In the genomic region with DNA sequence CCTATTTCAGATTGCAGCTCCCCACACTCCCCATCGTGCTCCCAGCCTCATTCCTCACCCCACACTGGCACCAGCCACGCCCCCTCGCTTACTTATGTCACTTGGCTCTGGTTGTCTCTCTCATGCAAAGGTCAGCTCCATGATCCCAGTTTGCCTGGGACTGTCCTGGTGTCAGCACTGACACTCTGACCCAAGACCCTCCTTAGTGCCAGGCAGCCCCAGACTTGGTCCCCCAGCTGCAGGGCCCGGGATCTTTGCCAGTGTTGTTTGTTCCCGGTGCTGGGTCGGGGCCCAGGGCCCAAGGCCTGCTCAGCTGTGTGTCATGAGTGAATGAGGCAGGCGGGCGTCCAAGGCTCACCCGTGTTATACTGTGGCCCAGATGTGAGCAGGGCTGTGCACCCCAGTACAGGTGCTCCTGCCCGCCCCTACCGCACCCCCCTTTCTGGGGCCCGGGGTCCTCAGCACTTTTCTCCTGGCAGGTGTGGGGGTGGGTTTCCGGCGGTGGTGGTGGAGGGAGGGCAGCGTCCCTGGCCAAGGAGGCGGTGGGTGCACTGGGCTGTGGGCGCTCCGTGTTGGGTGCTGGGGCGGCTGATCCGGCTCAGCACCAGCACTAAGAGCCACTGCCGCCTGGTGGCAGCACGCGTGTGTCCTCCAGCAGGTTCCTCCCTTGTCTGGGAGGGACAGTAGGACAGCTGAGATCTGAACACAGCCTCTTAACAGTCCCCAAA, we compare ENCODE assay signal across 8 cellular contexts. TPM values are rescaled to one million over a fixed set of nuclear protein-coding genes. Genes with fewer than 3 reads are reported as not detected.
A peak's percentile ranks its signal among the peaks of the same experiment; 100 is the strongest.
DNase-seq lines count a peak whose midpoint lies in the region; ATAC-seq and TF ChIP-seq lines count a peak whose summit lies in the region.

No MANE protein-coding gene starts in this region.

- no peaks in the 10 kb centered on the region for H3K27me3 ChIP-seq in parathyroid adenoma (ENCODE audit: control insufficient read depth, insufficient read depth, low read length)
- no peaks in the 10 kb centered on the region for H3K27me3 ChIP-seq in uterus

- TF ChIP-seq CTCF in parathyroid adenoma (IDR thresholded peaks at IDR 0.05): peak; percentile 60
- TF ChIP-seq CTCF in uterus (IDR thresholded peaks at IDR 0.05): peak; percentile 34 to 68 (median 54)

- H3K4me2 ChIP-seq in parathyroid adenoma (ENCODE audit: low read length): no peak overlapping the region

- no peak for ATAC-seq in HG02571 (IDR thresholded peaks at IDR 0.05; ENCODE audit: unreplicated experiment)

- no peaks in the 10 kb centered on the region for H3K4me1 ChIP-seq in parathyroid adenoma
- no peaks in the 10 kb centered on the region for H3K4me1 ChIP-seq in uterus

- DNase-seq in NCI-H146 (lab: John Stamatoyannopoulos, UW) (peak; percentile 54), NCI-H146 treated with DMSO at 0.1 percent for 48 hours (lab: John Stamatoyannopoulos, UW; ENCODE audit: unreplicated experiment) (no peak), globus pallidus (ENCODE audit: low spot score) (peak; percentile 93), uterus (peak in 1 of 2 donors; percentile 31)
- peak; percentile 89 for DNase-seq in activated effector memory CD4-positive, alpha-beta T cell treated with anti-CD3 and anti-CD28 coated beads, Interleukin-2, amount 50 U/mL, for 16 hours

- H3K36me3 ChIP-seq in parathyroid adenoma (ENCODE audit: control insufficient read depth, insufficient read depth, low read length) (no peaks in the 10 kb centered on the region), uterus (no peaks in the 10 kb centered on the region)

- H3K9me3 ChIP-seq in parathyroid adenoma (ENCODE audit: control insufficient read depth, low read length) (no peaks in the 10 kb centered on the region), uterus (peaks cover 0 to 9% of the 10 kb centered on the region in 2 donors)

- intact Hi-C loops in uterus (cut with DNase I; ENCODE audit: low total_unique reads): no loop called here

- H3K79me2 ChIP-seq in parathyroid adenoma: no peaks in the 10 kb centered on the region

- H2AFZ ChIP-seq in parathyroid adenoma: no peak overlapping the region

- H3K4me3 ChIP-seq in parathyroid adenoma (ENCODE audit: low read depth, low read length): no peak overlapping the region
- no peak overlapping the region for H3K4me3 ChIP-seq in uterus

- TF ChIP-seq POLR2A in uterus (IDR thresholded peaks at IDR 0.05): no peak

- no peak overlapping the region for H3K27ac ChIP-seq in parathyroid adenoma
- no peak overlapping the region for H3K27ac ChIP-seq in uterus

- no peak overlapping the region for H3K9ac ChIP-seq in parathyroid adenoma

TF ChIP-seq in PFSK-1, 5 proteins besides CTCF, POLR2A, EP300 and RAD21:
- peak; percentile 17 for TF ChIP-seq FOXP2 (optimal IDR thresholded peaks at IDR 0.05; ENCODE audit: borderline replicate concordance, extremely low read depth, extremely low read length, insufficient read depth)
- TF ChIP-seq, protein P1, sequence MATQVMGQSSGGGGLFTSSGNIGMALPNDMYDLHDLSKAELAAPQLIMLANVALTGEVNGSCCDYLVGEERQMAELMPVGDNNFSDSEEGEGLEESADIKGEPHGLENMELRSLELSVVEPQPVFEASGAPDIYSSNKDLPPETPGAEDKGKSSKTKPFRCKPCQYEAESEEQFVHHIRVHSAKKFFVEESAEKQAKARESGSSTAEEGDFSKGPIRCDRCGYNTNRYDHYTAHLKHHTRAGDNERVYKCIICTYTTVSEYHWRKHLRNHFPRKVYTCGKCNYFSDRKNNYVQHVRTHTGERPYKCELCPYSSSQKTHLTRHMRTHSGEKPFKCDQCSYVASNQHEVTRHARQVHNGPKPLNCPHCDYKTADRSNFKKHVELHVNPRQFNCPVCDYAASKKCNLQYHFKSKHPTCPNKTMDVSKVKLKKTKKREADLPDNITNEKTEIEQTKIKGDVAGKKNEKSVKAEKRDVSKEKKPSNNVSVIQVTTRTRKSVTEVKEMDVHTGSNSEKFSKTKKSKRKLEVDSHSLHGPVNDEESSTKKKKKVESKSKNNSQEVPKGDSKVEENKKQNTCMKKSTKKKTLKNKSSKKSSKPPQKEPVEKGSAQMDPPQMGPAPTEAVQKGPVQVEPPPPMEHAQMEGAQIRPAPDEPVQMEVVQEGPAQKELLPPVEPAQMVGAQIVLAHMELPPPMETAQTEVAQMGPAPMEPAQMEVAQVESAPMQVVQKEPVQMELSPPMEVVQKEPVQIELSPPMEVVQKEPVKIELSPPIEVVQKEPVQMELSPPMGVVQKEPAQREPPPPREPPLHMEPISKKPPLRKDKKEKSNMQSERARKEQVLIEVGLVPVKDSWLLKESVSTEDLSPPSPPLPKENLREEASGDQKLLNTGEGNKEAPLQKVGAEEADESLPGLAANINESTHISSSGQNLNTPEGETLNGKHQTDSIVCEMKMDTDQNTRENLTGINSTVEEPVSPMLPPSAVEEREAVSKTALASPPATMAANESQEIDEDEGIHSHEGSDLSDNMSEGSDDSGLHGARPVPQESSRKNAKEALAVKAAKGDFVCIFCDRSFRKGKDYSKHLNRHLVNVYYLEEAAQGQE (IDR thresholded peaks at IDR 0.05; ENCODE audit: insufficient read depth in 1 of 2, low read depth in 2 of 2, low read length in 2 of 2): no peak
TF ChIP-seq in PFSK-1: peak in this region for 1.

RNA-seq across cellular contexts. Expression of gene IL17REL, which starts 19.5 kb away (rescaled TPM):
- not detected for polyA plus RNA-seq in PFSK-1 (2012; ENCODE audit: insufficient read length, low read depth)
- under 1 TPM in 2 of 4 donors, not detected in 2; 0.12 to 0.26 TPM for total RNA-seq in uterus

RNA-seq across cellular contexts. Expression of gene PIM3, which starts 32.5 kb away (rescaled TPM):
- 93.2 TPM for polyA plus RNA-seq in PFSK-1 (2012; ENCODE audit: insufficient read length, low read depth)
- total RNA-seq in uterus: 100 to 1,000 TPM in 1 of 4 donors, 10 to 100 TPM in 3; 31.7 to 106 (median 53.6) TPM
